In the genomic region with DNA sequence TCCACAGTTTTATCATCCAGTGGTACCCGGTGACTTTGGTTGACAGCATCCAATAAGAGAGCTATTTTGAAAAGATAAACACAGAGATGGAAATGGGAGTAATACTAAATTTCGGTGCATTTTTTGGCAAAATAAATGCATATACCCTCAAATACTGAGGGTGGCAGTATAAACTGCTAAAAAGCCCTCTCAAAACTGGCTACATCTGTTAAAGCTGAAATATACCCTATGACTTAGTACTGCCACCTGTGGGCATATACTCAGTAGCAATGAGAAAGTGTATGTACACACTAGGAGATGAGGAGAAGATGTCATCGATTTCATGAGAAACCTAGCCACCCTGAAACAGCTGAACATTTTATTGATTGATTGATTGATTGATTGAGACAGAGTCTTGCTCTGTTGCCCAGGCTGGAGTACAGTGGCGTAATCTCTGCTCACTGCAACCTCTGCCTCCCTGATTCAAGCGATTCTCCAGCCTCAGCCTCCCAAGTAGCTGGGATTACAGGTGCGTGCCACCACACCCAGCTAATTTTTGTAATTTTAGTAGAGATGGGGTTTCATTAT, we compare ENCODE assay signal across 1 cellular context.
A peak's percentile ranks its signal among the peaks of the same experiment; 100 is the strongest.
TF ChIP-seq lines count a peak whose summit lies in the region.

No MANE protein-coding gene starts in this region.

TF ChIP-seq in IMR-90, 13 proteins besides CTCF, POLR2A, EP300 and RAD21:
- TF ChIP-seq SMC3 (IDR thresholded peaks at IDR 0.05; ENCODE audit: low read depth, low read length) (peak; percentile 45), FOS (IDR thresholded peaks at IDR 0.05; ENCODE audit: low read depth, low read length) (no peak), NFE2L2 (IDR thresholded peaks at IDR 0.05; ENCODE audit: low read depth, low read length) (no peak)
